8 cellular contexts compared by ENCODE assay signal in genomic region chr1:110630770-110631663, GRCh38. TPM values are rescaled to one million over a fixed set of nuclear protein-coding genes. Genes with fewer than 3 reads are reported as not detected.
A peak's percentile ranks its signal among the peaks of the same experiment; 100 is the strongest.
DNase-seq lines count a peak whose midpoint lies in the region; ATAC-seq and TF ChIP-seq lines count a peak whose summit lies in the region.

No MANE protein-coding gene starts in this region.

- H3K9me3 Mint-ChIP-seq in activated T-cell treated with anti-CD3 and anti-CD28 coated beads, Interleukin-2, amount 50 U/mL, for 72 hours: no peaks in the 10 kb centered on the region
- no peaks in the 10 kb centered on the region for H3K9me3 Mint-ChIP-seq in osteocyte (ENCODE audit: unreplicated experiment)
- no peaks in the 10 kb centered on the region for H3K9me3 Mint-ChIP-seq in type B pancreatic cell

- peak overlapping the region; percentile 81 for H3K27ac ChIP-seq in KMS-11
- peak overlapping the region; percentile 39 to 83 (median 52) for H3K27ac ChIP-seq in Peyer's patch

- H3K9ac ChIP-seq in KMS-11: no peak overlapping the region

- H3K9me3 ChIP-seq in Peyer's patch: no peaks in the 10 kb centered on the region

- H3K27ac Mint-ChIP-seq in activated T-cell treated with anti-CD3 and anti-CD28 coated beads, Interleukin-2, amount 50 U/mL, for 72 hours: no peak overlapping the region
- H3K27ac Mint-ChIP-seq in osteocyte (ENCODE audit: unreplicated experiment) (no peak overlapping the region), type B pancreatic cell (no peak overlapping the region)

- TF ChIP-seq POLR2A in Peyer's patch (IDR thresholded peaks at IDR 0.05): no peak

- no peaks in the 10 kb centered on the region for H3K27me3 Mint-ChIP-seq in activated T-cell treated with anti-CD3 and anti-CD28 coated beads, Interleukin-2, amount 50 U/mL, for 72 hours (ENCODE audit: low read depth)
- H3K27me3 Mint-ChIP-seq in osteocyte (ENCODE audit: unreplicated experiment) (no peaks in the 10 kb centered on the region), type B pancreatic cell (peaks cover 47% of the 10 kb centered on the region)

- peak overlapping the region; percentile 73 for H3K4me2 ChIP-seq in KMS-11

- H3K27me3 ChIP-seq in KMS-11 (ENCODE audit: insufficient read depth, low read depth) (no peaks in the 10 kb centered on the region), Peyer's patch (no peaks in the 10 kb centered on the region)

- H3K4me1 ChIP-seq in KMS-11 (ENCODE audit: low read depth, poor library complexity, severe bottlenecking) (peaks cover 59% of the 10 kb centered on the region), Peyer's patch (peaks cover 0 to 28% (median 18%) of the 10 kb centered on the region in 4 donors)

- no peaks in the 10 kb centered on the region for H4K20me1 ChIP-seq in KMS-11 (ENCODE audit: insufficient read depth)

- peak overlapping the region; percentile 39; the same call in 1 of the 2 replicates for H2AFZ ChIP-seq in KMS-11 (ENCODE audit: low read depth)

- H3K4me3 ChIP-seq in KMS-11 (IDR thresholded peaks at IDR 0.05; ENCODE audit: insufficient read depth, low read depth, low read length) (no peak overlapping the region), Peyer's patch (no peak overlapping the region), fibroblast of the aortic adventitia (ENCODE audit: low read depth, low read length) (no peak overlapping the region)

- TF ChIP-seq CTCF in KMS-11 (conservative IDR thresholded peaks at IDR 0.05; ENCODE audit: low read depth, low read length) (peak; percentile 75), Peyer's patch (IDR thresholded peaks at IDR 0.05) (peak; percentile 75 to 91 (median 79)), fibroblast of the aortic adventitia (IDR thresholded peaks at IDR 0.05; ENCODE audit: insufficient read depth, low read length) (peak; percentile 86), osteocyte (IDR thresholded peaks at IDR 0.05) (peak; percentile 65), type B pancreatic cell (conservative IDR thresholded peaks at IDR 0.05) (peak; percentile 90)

- peak; percentile 56 for DNase-seq in EL
- peak; percentile 76 to 93 (median 88) for DNase-seq in Peyer's patch
- DNase-seq in activated T-cell treated with anti-CD3 and anti-CD28 coated beads, Interleukin-2, amount 50 U/mL, for 72 hours: peak; percentile 89 to 92
- peak; percentile 60 for DNase-seq in fibroblast of the aortic adventitia (ENCODE audit: low read depth)
- DNase-seq in osteocyte (ENCODE audit: extremely low spot score, unreplicated experiment): peak; percentile 85
- DNase-seq in type B pancreatic cell (ENCODE audit: extremely low spot score, unreplicated experiment): peak; percentile 79

- H3K36me3 Mint-ChIP-seq in activated T-cell treated with anti-CD3 and anti-CD28 coated beads, Interleukin-2, amount 50 U/mL, for 72 hours (ENCODE audit: insufficient read depth in 2 of 2): peaks cover 0 to 2% of the 10 kb centered on the region in 2 donors
- H3K36me3 Mint-ChIP-seq in osteocyte (ENCODE audit: unreplicated experiment): no peaks in the 10 kb centered on the region
- H3K36me3 Mint-ChIP-seq in type B pancreatic cell: no peaks in the 10 kb centered on the region

- H3K36me3 ChIP-seq in KMS-11 (ENCODE audit: insufficient read depth) (no peaks in the 10 kb centered on the region), Peyer's patch (no peaks in the 10 kb centered on the region)

- peaks cover 27% of the 10 kb centered on the region for H3K4me1 Mint-ChIP-seq in activated T-cell treated with anti-CD3 and anti-CD28 coated beads, Interleukin-2, amount 50 U/mL, for 72 hours (ENCODE audit: low read depth)
- no peaks in the 10 kb centered on the region for H3K4me1 Mint-ChIP-seq in osteocyte (ENCODE audit: unreplicated experiment)
- no peaks in the 10 kb centered on the region for H3K4me1 Mint-ChIP-seq in type B pancreatic cell (ENCODE audit: unreplicated experiment)

- ATAC-seq in GM21737 (IDR thresholded peaks at IDR 0.05; ENCODE audit: unreplicated experiment): peak; percentile 55
- peak; percentile 78 to 80 for ATAC-seq in activated T-cell treated with anti-CD3 and anti-CD28 coated beads, Interleukin-2, amount 50 U/mL, for 72 hours (replicated peaks in 1 of 2)

- no peaks in the 10 kb centered on the region for H3K79me2 ChIP-seq in KMS-11 (ENCODE audit: insufficient read depth, low read depth)

- H3K4me3 Mint-ChIP-seq in activated T-cell treated with anti-CD3 and anti-CD28 coated beads, Interleukin-2, amount 50 U/mL, for 72 hours: no peak overlapping the region
- H3K4me3 Mint-ChIP-seq in osteocyte (ENCODE audit: unreplicated experiment) (no peak overlapping the region), type B pancreatic cell (no peak overlapping the region)

RNA-seq across cellular contexts. Expression of gene KCNA2, which starts 24.9 kb away (rescaled TPM):
- under 1 TPM in 2 of 4 donors, not detected in 2; 0.38 to 0.40 TPM for total RNA-seq in Peyer's patch
- total RNA-seq in activated T-cell treated with anti-CD3 and anti-CD28 coated beads, Interleukin-2, amount 50 U/mL, for 72 hours: 1 to 10 TPM in 1 of 2 donors, under 1 TPM in 1; 0.46 to 2.4 TPM
- total RNA-seq in fibroblast of the aortic adventitia (ENCODE audit: low replicate concordance): not detected in 2 replicates
- total RNA-seq in osteocyte: 0.05 TPM in 1 of 2 replicates, not detected in the other
- 0.40 and 1.1 TPM in 2 replicates for total RNA-seq in type B pancreatic cell (ENCODE audit: low replicate concordance)

RNA-seq across cellular contexts. Expression of gene KCNA3, which starts 43.7 kb away (rescaled TPM):
- total RNA-seq in Peyer's patch: 10 to 100 TPM in 1 of 4 donors, 1 to 10 TPM in 3; 2.2 to 21.5 (median 2.9) TPM
- total RNA-seq in activated T-cell treated with anti-CD3 and anti-CD28 coated beads, Interleukin-2, amount 50 U/mL, for 72 hours: 10 to 100 TPM; 23.5 to 48.3 TPM
- total RNA-seq in fibroblast of the aortic adventitia (ENCODE audit: low replicate concordance): under 0.01 TPM in 1 of 2 replicates, not detected in the other
- not detected in 2 replicates for total RNA-seq in osteocyte
- total RNA-seq in type B pancreatic cell (ENCODE audit: low replicate concordance): 0.94 and 1.9 TPM in 2 replicates
